ENCODE assay signal across 14 cellular contexts in the genomic region with DNA sequence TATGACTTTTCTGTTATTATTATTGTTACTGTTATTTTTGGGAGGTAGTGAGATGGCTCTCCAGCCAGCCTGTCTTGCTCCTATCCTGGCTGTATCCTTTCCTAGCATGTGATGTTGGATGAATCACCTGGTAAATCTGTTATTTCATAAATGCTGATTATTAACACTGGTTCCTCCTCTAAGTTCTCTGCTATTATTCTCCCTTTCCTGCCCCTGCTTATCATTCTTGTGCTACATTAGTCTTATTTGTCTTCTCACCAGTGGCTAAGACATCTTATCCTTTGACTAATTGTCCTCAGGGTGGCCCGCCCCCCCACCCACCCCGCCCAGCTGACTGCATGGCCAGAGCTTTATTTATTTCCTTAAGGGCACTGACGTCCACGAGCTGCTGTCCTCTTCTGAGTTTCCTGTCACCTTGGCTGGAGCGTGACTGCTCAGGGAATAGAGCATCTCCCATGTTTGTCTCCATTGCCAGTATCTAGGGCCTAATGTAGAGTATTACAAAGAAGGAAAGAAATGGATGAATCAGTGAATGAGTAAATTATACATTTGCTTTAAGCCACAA.
A peak's percentile ranks its signal among the peaks of the same experiment; 100 is the strongest.
DNase-seq lines count a peak whose midpoint lies in the region; ATAC-seq, FAIRE-seq and TF ChIP-seq lines count a peak whose summit lies in the region.
"Had no signal": no experiment of that assay in that cellular context is flagged by ENCODE, and none has a peak within 500 bp of the region (broad histone marks: within the 10 kb centered on the region; RNA-seq: fewer than 3 reads in every experiment).

No MANE protein-coding gene starts in this region.

- H3K9ac ChIP-seq in GM23248, result peak overlapping the region; percentile 22; the same call in 1 of the 2 replicates
- H3K9ac ChIP-seq in keratinocyte (ENCODE audit: control insufficient read depth, extremely low read depth, insufficient read depth, low read length), result peak overlapping the region; percentile 29

- H3K36me3 ChIP-seq in GM23248 (ENCODE audit: low read depth) (no peaks in the 10 kb centered on the region), keratinocyte (ENCODE audit: control insufficient read depth in 2 of 2, extremely low read depth in 1 of 2, insufficient read depth in 2 of 2, low read length in 2 of 2) (no peaks in the 10 kb centered on the region)

- no peak for ATAC-seq in HG03097 (IDR thresholded peaks at IDR 0.05; ENCODE audit: low FRiP score, unreplicated experiment)
- ATAC-seq in GM21723 (IDR thresholded peaks at IDR 0.05; ENCODE audit: unreplicated experiment), result no peak
- ATAC-seq in GM21529 (IDR thresholded peaks at IDR 0.05; ENCODE audit: unreplicated experiment), result no peak

- dilution Hi-C loops in keratinocyte (cut with MboI; ENCODE audit: extremely low pct_ligation_motif_present, low sequenced_read_pairs), result no loop called here

- H3K4me2 ChIP-seq in GM23248 (ENCODE audit: unreplicated experiment), result no peak overlapping the region
- peak overlapping the region; percentile 6 for H3K4me2 ChIP-seq in keratinocyte (ENCODE audit: control insufficient read depth, extremely low read depth, insufficient read depth, low read depth, low read length)

- H4K20me1 ChIP-seq in GM23248 (ENCODE audit: insufficient read depth) (no peaks in the 10 kb centered on the region), keratinocyte (ENCODE audit: control insufficient read depth, extremely low read depth, insufficient read depth, low read length) (no peaks in the 10 kb centered on the region)

- H3K4me1 ChIP-seq in GM23248 (ENCODE audit: insufficient read depth) (peaks cover 38% of the 10 kb centered on the region), keratinocyte (ENCODE audit: control insufficient read depth, extremely low read depth, insufficient read depth, low read length) (peaks cover 51% of the 10 kb centered on the region)

- DNase-seq in ACHN, result peak; percentile 54
- peak; percentile 71 for DNase-seq in GM23248
- peak; percentile 15 for DNase-seq in astrocyte of the hippocampus (ENCODE audit: low read depth, low spot score)
- no peak for DNase-seq in keratinocyte (ENCODE audit: low read depth, low spot score)
- DNase-seq in activated CD8-positive, alpha-beta memory T cell treated with anti-CD3 and anti-CD28 coated beads, Interleukin-2, amount 50 U/mL, for 4 hours, result no peak
- DNase-seq: activated gamma-delta T cell treated with Interleukin-2 at 50 U/mL for 16 hours; CD4-positive, CD25-positive, alpha-beta regulatory T cell; head of caudate nucleus; NCI-H510A treated with DMSO at 0.1 percent for 48 hours; SHP77 treated with DMSO at 0.1 percent for 48 hours had no signal

- no peak overlapping the region for H2AFZ ChIP-seq in GM23248
- H2AFZ ChIP-seq in keratinocyte (ENCODE audit: control insufficient read depth, low read length), result no peak overlapping the region

- peak; percentile 68 for FAIRE-seq in keratinocyte (lab: Jason Lieb, UNC)

- no peak overlapping the region for H3K4me3 ChIP-seq in GM23248
- H3K4me3 ChIP-seq in keratinocyte (ENCODE audit: control insufficient read depth in 2 of 3, extremely low read depth in 1 of 3, insufficient read depth in 2 of 3, low read depth in 1 of 3, low read length in 3 of 3), result no peak overlapping the region
- H3K4me3 ChIP-seq: skin epidermis had no signal

- H3K27me3 ChIP-seq in GM23248 (replicated peaks; ENCODE audit: insufficient read depth), result no peaks in the 10 kb centered on the region
- H3K27me3 ChIP-seq in keratinocyte (ENCODE audit: control insufficient read depth, extremely low read depth, insufficient read depth, low read length), result no peaks in the 10 kb centered on the region

- in situ Hi-C loops in ACHN (cut with HindIII; ENCODE audit: low pct_ligation_motif_present, low pct_unique_long_range_greater_than_20kb, low sequenced_read_pairs), result no loop called here
- in situ Hi-C loops in GM23248 (cut with MboI), result no loop called here

- H3K9me1 ChIP-seq in keratinocyte (ENCODE audit: control insufficient read depth, extremely low read depth, insufficient read depth, low read length), result no peaks in the 10 kb centered on the region

- H3K79me2 ChIP-seq in GM23248 (ENCODE audit: insufficient read depth) (no peaks in the 10 kb centered on the region), keratinocyte (ENCODE audit: control insufficient read depth, insufficient read depth, low read length) (no peaks in the 10 kb centered on the region)

- H3K9me3 ChIP-seq in GM23248 (ENCODE audit: low read depth), result no peaks in the 10 kb centered on the region
- H3K9me3 ChIP-seq in keratinocyte (ENCODE audit: control insufficient read depth, low read depth, low read length), result no peaks in the 10 kb centered on the region

- no peak for TF ChIP-seq CTCF in keratinocyte (optimal IDR thresholded peaks at IDR 0.05 in 1 of 3, IDR thresholded peaks at IDR 0.05 in 1 of 3, conservative IDR thresholded peaks at IDR 0.05 in 1 of 3; ENCODE audit: extremely low read depth in 1 of 3, insufficient read depth in 2 of 3, low read length in 3 of 3)

- WGBS in GM23248 (ENCODE audit: low coverage in 1 of 2, low lambda C conversion rate in 2 of 2, missing lambda C conversion rate in 2 of 2), 2 experiments, result 41 to 50% methylated on average over 5 of the region's 5 CpGs

- no peaks in the 10 kb centered on the region for H3K9me2 ChIP-seq in GM23248 (ENCODE audit: insufficient read depth)

- H3F3A ChIP-seq in GM23248 (ENCODE audit: insufficient read depth), result peaks cover 25% of the 10 kb centered on the region

- H3K27ac ChIP-seq in GM23248, result peak overlapping the region; percentile 81
- H3K27ac ChIP-seq in keratinocyte (ENCODE audit: control insufficient read depth, insufficient read depth, low read length), result peak overlapping the region; percentile 62

Comparison
In these comparisons a context has a peak if more than half of its experiments do, and no peak if none do; other contexts are left out.
1. DNase-seq: peak in ACHN (single experiment), GM23248 (single experiment) and astrocyte of the hippocampus (single experiment); none in keratinocyte (single experiment) and activated CD8-positive, alpha-beta memory T cell treated with anti-CD3 and anti-CD28 coated beads, Interleukin-2, amount 50 U/mL, for 4 hours (single experiment).